11 cellular contexts compared by ENCODE assay signal in the genomic region with DNA sequence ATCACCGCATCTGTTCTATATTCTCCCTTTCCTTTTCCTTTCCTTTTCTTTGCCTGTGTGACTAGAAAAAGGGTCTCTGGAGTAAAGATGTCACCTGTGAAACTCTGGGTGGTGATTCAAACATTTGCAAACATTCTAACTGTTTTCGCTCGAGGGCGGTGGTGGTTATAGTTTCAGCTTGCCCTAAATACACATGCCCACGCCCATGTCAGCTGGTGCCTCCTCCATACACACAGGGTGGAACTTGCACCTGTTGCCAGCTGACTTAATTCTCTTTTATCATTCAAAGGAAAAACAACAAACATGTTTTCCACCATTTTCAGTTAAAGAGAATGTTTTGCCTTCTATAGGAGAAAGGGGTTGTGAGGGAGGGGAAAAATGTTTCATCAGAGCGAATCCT.
A peak's percentile ranks its signal among the peaks of the same experiment; 100 is the strongest.
DNase-seq lines count a peak whose midpoint lies in the region; ATAC-seq, FAIRE-seq and TF ChIP-seq lines count a peak whose summit lies in the region.
"Had no signal": no experiment of that assay in that cellular context is flagged by ENCODE, and none has a peak within 500 bp of the region (broad histone marks: within the 10 kb centered on the region; RNA-seq: fewer than 3 reads in every experiment).

No MANE protein-coding gene starts in this region.

- FAIRE-seq in GM12892 (lab: Jason Lieb, UNC) = peak; percentile 56
- FAIRE-seq: astrocyte, G401.6 had no signal

- 91% methylated on average over 6 of the region's 6 CpGs for WGBS in esophagus muscularis mucosa

- H3K4me1 ChIP-seq in Peyer's patch (peaks cover 0 to 3% (median 0%) of the 10 kb centered on the region in 4 donors), esophagus muscularis mucosa (no peaks in the 10 kb centered on the region)

- TF ChIP-seq EP300 in esophagus muscularis mucosa (IDR thresholded peaks at IDR 0.05) = no peak

- H3K27me3 ChIP-seq in Peyer's patch (no peaks in the 10 kb centered on the region), esophagus muscularis mucosa (peaks cover 0 to 23% (median 0%) of the 10 kb centered on the region in 4 donors)

- intact Hi-C loops in esophagus muscularis mucosa (cut with DNase I) = no loop called here

- H3K36me3 ChIP-seq in Peyer's patch (no peaks in the 10 kb centered on the region), esophagus muscularis mucosa (no peaks in the 10 kb centered on the region)

- H3K9me3 ChIP-seq in Peyer's patch (no peaks in the 10 kb centered on the region), esophagus muscularis mucosa (no peaks in the 10 kb centered on the region)

- H3K27ac ChIP-seq in Peyer's patch (peak overlapping the region in 2 of 4 donors; percentile 11 to 79), esophagus muscularis mucosa (replicated peaks in 1 of 4) (no peak overlapping the region)

- DNase-seq in GM12892 (ENCODE audit: insufficient read length) (peak; percentile 25), Peyer's patch (peak; percentile 52 to 79 (median 72)), esophagus muscularis mucosa (ENCODE audit: extremely low spot score) (peak; percentile 86), hippocampal formation (lab: John Stamatoyannopoulos, UW) (no peak), GF-D8 (lab: John Stamatoyannopoulos, UW) (no peak), NCI-H2081 treated with DMSO at 0.1 percent for 48 hours (lab: John Stamatoyannopoulos, UW) (no peak), globus pallidus (ENCODE audit: low spot score) (no peak)
- DNase-seq: NCI-H1092 treated with DMSO at 0.1 percent for 48 hours had no signal

- H3K4me3 ChIP-seq in Peyer's patch (no peak overlapping the region), esophagus muscularis mucosa (no peak overlapping the region)

- peak; percentile 65 for ATAC-seq in HG02642 (IDR thresholded peaks at IDR 0.05; ENCODE audit: poor library complexity, unreplicated experiment)

- TF ChIP-seq CTCF in Peyer's patch (IDR thresholded peaks at IDR 0.05) (no peak), esophagus muscularis mucosa (IDR thresholded peaks at IDR 0.05) (no peak)

- TF ChIP-seq POLR2A in GM12892 (IDR thresholded peaks at IDR 0.05; ENCODE audit: low read depth, low read length) = no peak
- no peak for TF ChIP-seq POLR2A in Peyer's patch (IDR thresholded peaks at IDR 0.05)
- no peak for TF ChIP-seq POLR2A in esophagus muscularis mucosa (IDR thresholded peaks at IDR 0.05; ENCODE audit: low read depth)

Comparison
In these comparisons a context has a peak if more than half of its experiments do, and no peak if none do; other contexts are left out.
1. DNase-seq: peak in GM12892 (single experiment), Peyer's patch (3 of 3) and esophagus muscularis mucosa (single experiment); none in hippocampal formation (0 of 2), GF-D8 (single experiment), NCI-H2081 treated with DMSO at 0.1 percent for 48 hours (single experiment) and globus pallidus (single experiment).